ENCODE assay signal across 2 cellular contexts in the genomic region with DNA sequence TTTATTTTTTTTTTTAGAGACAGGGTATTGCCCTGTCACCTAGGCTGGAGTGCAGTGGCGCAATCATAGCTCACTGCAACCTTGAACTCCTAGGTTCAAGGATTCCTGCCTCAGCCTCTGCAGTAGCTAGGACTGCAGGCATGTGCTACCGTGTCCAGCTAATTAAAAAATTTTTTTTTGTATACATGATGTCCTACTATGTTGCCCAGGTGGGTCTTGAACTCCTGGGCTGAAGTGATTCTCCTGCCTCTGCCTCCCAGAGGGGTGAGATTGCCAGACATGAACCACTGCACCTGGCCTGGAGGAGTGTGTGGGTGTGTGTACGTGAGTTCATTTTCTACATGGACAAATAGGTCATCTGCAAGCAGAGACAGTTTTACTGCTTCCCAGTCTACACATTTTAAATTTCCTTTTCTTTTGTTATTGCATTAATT.
TF ChIP-seq lines count a peak whose summit lies in the region.

No MANE protein-coding gene starts in this region.

TF ChIP-seq in HEK293, 187 proteins besides CTCF, POLR2A, EP300 and RAD21 (continued from another document):
- TF ChIP-seq EGR2 (tag by site-specific recombination; IDR thresholded peaks at IDR 0.05; ENCODE audit: low read depth) (peak; percentile 22; the same call in 1 of the 2 replicates), ZNF248 (tag by site-specific recombination; IDR thresholded peaks at IDR 0.05) (no peak), ZNF423 (tag by site-specific recombination; IDR thresholded peaks at IDR 0.05) (no peak), ELK4 (IDR thresholded peaks at IDR 0.05; ENCODE audit: borderline replicate concordance, low read depth, low read length) (no peak), ZNF16 (tag by site-specific recombination; IDR thresholded peaks at IDR 0.05; ENCODE audit: low read depth) (no peak), ZFHX2 (tag by site-specific recombination; conservative IDR thresholded peaks at IDR 0.05) (peak; percentile 33; the same call in 1 of the 2 replicates), ZNF626 (tag by site-specific recombination; IDR thresholded peaks at IDR 0.05) (no peak), ZNF513 (tag by site-specific recombination; IDR thresholded peaks at IDR 0.05) (no peak)

TF ChIP-seq in HepG2, 621 proteins besides CTCF, POLR2A, EP300 and RAD21 (continued from another document and continues in another):
- TF ChIP-seq, protein P1, sequence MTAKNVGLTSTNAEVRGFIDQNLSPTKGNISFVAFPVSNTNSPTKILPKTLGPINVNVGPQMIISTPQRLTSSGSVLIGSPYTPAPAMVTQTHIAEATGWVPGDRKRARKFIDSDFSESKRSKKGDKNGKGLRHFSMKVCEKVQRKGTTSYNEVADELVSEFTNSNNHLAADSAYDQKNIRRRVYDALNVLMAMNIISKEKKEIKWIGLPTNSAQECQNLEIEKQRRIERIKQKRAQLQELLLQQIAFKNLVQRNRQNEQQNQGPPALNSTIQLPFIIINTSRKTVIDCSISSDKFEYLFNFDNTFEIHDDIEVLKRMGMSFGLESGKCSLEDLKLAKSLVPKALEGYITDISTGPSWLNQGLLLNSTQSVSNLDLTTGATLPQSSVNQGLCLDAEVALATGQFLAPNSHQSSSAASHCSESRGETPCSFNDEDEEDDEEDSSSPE (CRISPR knock-in tag; IDR thresholded peaks at IDR 0.05), result no peak
- TF ChIP-seq ARID5B (CRISPR knock-in tag; IDR thresholded peaks at IDR 0.05) (peak; percentile 48), MAZ (IDR thresholded peaks at IDR 0.05; ENCODE audit: borderline replicate concordance, low read depth, low read length) (no peak), MAZ (CRISPR knock-in tag; IDR thresholded peaks at IDR 0.05; ENCODE audit: low read depth) (no peak), KDM3A (CRISPR knock-in tag; IDR thresholded peaks at IDR 0.05; ENCODE audit: low read depth) (no peak), ZNF501 (CRISPR knock-in tag; IDR thresholded peaks at IDR 0.05) (no peak), ZNF446 (CRISPR knock-in tag; IDR thresholded peaks at IDR 0.05) (no peak), ZNF580 (CRISPR knock-in tag; IDR thresholded peaks at IDR 0.05; ENCODE audit: borderline replicate concordance, low read depth) (no peak), RBAK (CRISPR knock-in tag; IDR thresholded peaks at IDR 0.05) (no peak), DPF2 (CRISPR knock-in tag; IDR thresholded peaks at IDR 0.05; ENCODE audit: borderline replicate concordance, low read depth) (no peak), CEBPG (CRISPR knock-in tag; IDR thresholded peaks at IDR 0.05) (peak; percentile 64), KDM4B (CRISPR knock-in tag; IDR thresholded peaks at IDR 0.05) (no peak), HBP1 (CRISPR knock-in tag; IDR thresholded peaks at IDR 0.05; ENCODE audit: low read depth) (no peak), NR2C2 (CRISPR knock-in tag; IDR thresholded peaks at IDR 0.05; ENCODE audit: borderline replicate concordance) (peak; percentile 76), CCAR2 (optimal IDR thresholded peaks at IDR 0.05; ENCODE audit: low read depth, low read length) (no peak), ZMYM2 (CRISPR knock-in tag; IDR thresholded peaks at IDR 0.05) (peak; percentile 76), BCL3 (CRISPR knock-in tag; IDR thresholded peaks at IDR 0.05) (no peak), ZNF788 (CRISPR knock-in tag; IDR thresholded peaks at IDR 0.05; ENCODE audit: borderline replicate concordance) (no peak), HNF4A (CRISPR knock-in tag; IDR thresholded peaks at IDR 0.05) (peak; percentile 71), NFE2L2 (IDR thresholded peaks at IDR 0.05; ENCODE audit: low read length) (no peak), ZNF556 (CRISPR knock-in tag; IDR thresholded peaks at IDR 0.05; ENCODE audit: borderline replicate concordance) (no peak), HNRNPL (IDR thresholded peaks at IDR 0.05; ENCODE audit: low read depth, low read length) (no peak), ZNF782 (CRISPR knock-in tag; IDR thresholded peaks at IDR 0.05; ENCODE audit: borderline replicate concordance) (no peak), NR2F1 (CRISPR knock-in tag; IDR thresholded peaks at IDR 0.05) (peak in 1 of 2 experiments; percentile 67; a peak in 1 of 4 replicates), HNF4G (IDR thresholded peaks at IDR 0.05; ENCODE audit: borderline replicate concordance, low read depth, low read length) (no peak), HNF4G (CRISPR knock-in tag; IDR thresholded peaks at IDR 0.05; ENCODE audit: borderline replicate concordance, low read depth) (no peak), ZNF572 (CRISPR knock-in tag; IDR thresholded peaks at IDR 0.05) (no peak), ZMYM4 (CRISPR knock-in tag; IDR thresholded peaks at IDR 0.05) (peak; percentile 49; the same call in 1 of the 2 replicates), ATF7-NPFF (CRISPR knock-in tag; IDR thresholded peaks at IDR 0.05; ENCODE audit: low read depth) (no peak), ZNF331 (CRISPR knock-in tag; IDR thresholded peaks at IDR 0.05) (no peak), ZNF296 (CRISPR knock-in tag; conservative IDR thresholded peaks at IDR 0.05) (no peak), ESRRA (CRISPR knock-in tag; IDR thresholded peaks at IDR 0.05; ENCODE audit: low read depth) (0 out of 2 replicates have a peak, but pooled peaks have one; percentile 25), GATAD2A (CRISPR knock-in tag; IDR thresholded peaks at IDR 0.05) (peak; percentile 46; the same call in 1 of the 2 replicates), ATM (IDR thresholded peaks at IDR 0.05; ENCODE audit: borderline replicate concordance) (no peak), ZNF350 (CRISPR knock-in tag; IDR thresholded peaks at IDR 0.05; ENCODE audit: borderline replicate concordance, low read depth) (no peak), U2AF1 (optimal IDR thresholded peaks at IDR 0.05; ENCODE audit: low read depth, low read length) (no peak), SRF (IDR thresholded peaks at IDR 0.05; ENCODE audit: low read depth, low read length) (no peak), MAFF (IDR thresholded peaks at IDR 0.05; ENCODE audit: low read depth, low read length) (no peak)
- TF ChIP-seq, protein P2, sequence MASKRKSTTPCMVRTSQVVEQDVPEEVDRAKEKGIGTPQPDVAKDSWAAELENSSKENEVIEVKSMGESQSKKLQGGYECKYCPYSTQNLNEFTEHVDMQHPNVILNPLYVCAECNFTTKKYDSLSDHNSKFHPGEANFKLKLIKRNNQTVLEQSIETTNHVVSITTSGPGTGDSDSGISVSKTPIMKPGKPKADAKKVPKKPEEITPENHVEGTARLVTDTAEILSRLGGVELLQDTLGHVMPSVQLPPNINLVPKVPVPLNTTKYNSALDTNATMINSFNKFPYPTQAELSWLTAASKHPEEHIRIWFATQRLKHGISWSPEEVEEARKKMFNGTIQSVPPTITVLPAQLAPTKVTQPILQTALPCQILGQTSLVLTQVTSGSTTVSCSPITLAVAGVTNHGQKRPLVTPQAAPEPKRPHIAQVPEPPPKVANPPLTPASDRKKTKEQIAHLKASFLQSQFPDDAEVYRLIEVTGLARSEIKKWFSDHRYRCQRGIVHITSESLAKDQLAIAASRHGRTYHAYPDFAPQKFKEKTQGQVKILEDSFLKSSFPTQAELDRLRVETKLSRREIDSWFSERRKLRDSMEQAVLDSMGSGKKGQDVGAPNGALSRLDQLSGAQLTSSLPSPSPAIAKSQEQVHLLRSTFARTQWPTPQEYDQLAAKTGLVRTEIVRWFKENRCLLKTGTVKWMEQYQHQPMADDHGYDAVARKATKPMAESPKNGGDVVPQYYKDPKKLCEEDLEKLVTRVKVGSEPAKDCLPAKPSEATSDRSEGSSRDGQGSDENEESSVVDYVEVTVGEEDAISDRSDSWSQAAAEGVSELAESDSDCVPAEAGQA (IDR thresholded peaks at IDR 0.05; ENCODE audit: low read depth), result no peak
- TF ChIP-seq, protein P2 (CRISPR knock-in tag; IDR thresholded peaks at IDR 0.05; ENCODE audit: borderline replicate concordance), result no peak
- TF ChIP-seq, protein P3, sequence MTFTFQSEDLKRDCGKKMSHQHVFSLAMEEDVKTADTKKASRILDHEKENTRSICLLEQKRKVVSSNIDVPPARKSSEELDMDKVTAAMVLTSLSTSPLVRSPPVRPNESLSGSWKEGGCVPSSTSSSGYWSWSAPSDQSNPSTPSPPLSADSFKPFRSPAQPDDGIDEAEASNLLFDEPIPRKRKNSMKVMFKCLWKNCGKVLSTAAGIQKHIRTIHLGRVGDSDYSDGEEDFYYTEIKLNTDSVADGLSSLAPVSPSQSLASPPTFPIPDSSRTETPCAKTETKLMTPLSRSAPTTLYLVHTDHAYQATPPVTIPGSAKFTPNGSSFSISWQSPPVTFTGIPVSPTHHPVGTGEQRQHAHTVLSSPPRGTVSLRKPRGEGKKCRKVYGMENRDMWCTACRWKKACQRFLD (CRISPR knock-in tag; IDR thresholded peaks at IDR 0.05; ENCODE audit: borderline replicate concordance), result no peak
- TF ChIP-seq, protein P4, sequence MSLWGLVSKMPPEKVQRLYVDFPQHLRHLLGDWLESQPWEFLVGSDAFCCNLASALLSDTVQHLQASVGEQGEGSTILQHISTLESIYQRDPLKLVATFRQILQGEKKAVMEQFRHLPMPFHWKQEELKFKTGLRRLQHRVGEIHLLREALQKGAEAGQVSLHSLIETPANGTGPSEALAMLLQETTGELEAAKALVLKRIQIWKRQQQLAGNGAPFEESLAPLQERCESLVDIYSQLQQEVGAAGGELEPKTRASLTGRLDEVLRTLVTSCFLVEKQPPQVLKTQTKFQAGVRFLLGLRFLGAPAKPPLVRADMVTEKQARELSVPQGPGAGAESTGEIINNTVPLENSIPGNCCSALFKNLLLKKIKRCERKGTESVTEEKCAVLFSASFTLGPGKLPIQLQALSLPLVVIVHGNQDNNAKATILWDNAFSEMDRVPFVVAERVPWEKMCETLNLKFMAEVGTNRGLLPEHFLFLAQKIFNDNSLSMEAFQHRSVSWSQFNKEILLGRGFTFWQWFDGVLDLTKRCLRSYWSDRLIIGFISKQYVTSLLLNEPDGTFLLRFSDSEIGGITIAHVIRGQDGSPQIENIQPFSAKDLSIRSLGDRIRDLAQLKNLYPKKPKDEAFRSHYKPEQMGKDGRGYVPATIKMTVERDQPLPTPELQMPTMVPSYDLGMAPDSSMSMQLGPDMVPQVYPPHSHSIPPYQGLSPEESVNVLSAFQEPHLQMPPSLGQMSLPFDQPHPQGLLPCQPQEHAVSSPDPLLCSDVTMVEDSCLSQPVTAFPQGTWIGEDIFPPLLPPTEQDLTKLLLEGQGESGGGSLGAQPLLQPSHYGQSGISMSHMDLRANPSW (CRISPR knock-in tag; IDR thresholded peaks at IDR 0.05; ENCODE audit: borderline replicate concordance), result no peak
